Comparison of ENCODE assay signal across 28 cellular contexts in genomic region chr6:71529026-71529425, GRCh38.
"Had no signal": no experiment of that assay in that cellular context is flagged by ENCODE, and none has a peak within 500 bp of the region (broad histone marks: within the 10 kb centered on the region; RNA-seq: fewer than 3 reads in every experiment).

No MANE protein-coding gene starts in this region.

- H3K27ac Mint-ChIP-seq: natural killer cell treated with Interleukin-12 subunit alpha and Interleukin-12 subunit beta and Interleukin-15 and Interleukin-18, amount 100 ng/mL, for 72 hours; nephron progenitor cell; progenitor cell of endocrine pancreas; stimulated activated effector memory CD8-positive, alpha-beta T cell treated with anti-CD3 and anti-CD28 coated beads, Interleukin-12 subunit alpha, Interleukin-12 subunit beta, amount 100 ng/mL, for 72 hours; stimulated activated naive B cell treated with anti-CD40 and anti-IgM and Interleukin-4, amounts not matched to agents 10 μg/mL and 1 μg/mL and 100 μg/mL, for 72 hours; stimulated activated naive CD8-positive, alpha-beta T cell treated with anti-CD3 and anti-CD28 coated beads, Interleukin-15, Interleukin-2, amounts not matched to agents 100 ng/mL and 50 ng/mL, for 24 hours had no signal

- FAIRE-seq: urothelium cell line had no signal

- H3K4me1 Mint-ChIP-seq: stimulated activated effector memory CD8-positive, alpha-beta T cell treated with anti-CD3 and anti-CD28 coated beads, Interleukin-12 subunit alpha, Interleukin-12 subunit beta, amount 100 ng/mL, for 72 hours had no signal

- DNase-seq: nephron progenitor cell; nucleus accumbens; pancreas; posterior cingulate gyrus; psoas muscle; right cardiac atrium; right lobe of liver; sigmoid colon; small intestine; stimulated activated CD4-positive, alpha-beta T cell treated with anti-CD3 and anti-CD28 coated beads, Interleukin-15, amount 100 ng/mL, for 24 hours; stimulated activated CD4-positive, alpha-beta T cell treated with anti-CD3 and anti-CD28 coated beads, Interleukin-2, amount 100 ng/mL, for 24 hours; stimulated activated CD4-positive, alpha-beta T cell treated with anti-CD3 and anti-CD28 coated beads, Interleukin-2, amount 100 ng/mL, for 48 hours; stimulated activated CD4-positive, alpha-beta T cell treated with anti-CD3 and anti-CD28 coated beads, Interleukin-4, amount 100 ng/mL, for 24 hours; stimulated activated naive B cell treated with anti-CD40 and anti-IgM and Interleukin-4, amounts not matched to agents 10 μg/mL and 1 μg/mL and 100 μg/mL, for 72 hours; stimulated activated naive CD4-positive, alpha-beta T cell treated with Interleukin-2 at 50 U/mL for 16 hours; stomach; thyroid gland; upper lobe of left lung had no signal

- H3K27me3 ChIP-seq: neutrophil, pancreas, right lobe of liver, sigmoid colon, stomach, thyroid gland, tibial nerve, upper lobe of left lung, vagina had no signal

- H3K36me3 Mint-ChIP-seq: natural killer cell treated with Interleukin-12 subunit alpha and Interleukin-12 subunit beta and Interleukin-15 and Interleukin-18, amount 100 ng/mL, for 72 hours; stimulated activated effector memory CD8-positive, alpha-beta T cell treated with anti-CD3 and anti-CD28 coated beads, Interleukin-12 subunit alpha, Interleukin-12 subunit beta, amount 100 ng/mL, for 72 hours; stimulated activated naive B cell treated with anti-CD40 and anti-IgM and Interleukin-4, amounts not matched to agents 10 μg/mL and 1 μg/mL and 100 μg/mL, for 72 hours had no signal

- H3K4me1 ChIP-seq: psoas muscle, right lobe of liver, sigmoid colon, stomach, thyroid gland, tibial nerve, upper lobe of left lung, vagina had no signal

- H3K36me3 ChIP-seq: neutrophil, pancreas, right lobe of liver, sigmoid colon, stomach, thoracic aorta, thyroid gland, tibial nerve, upper lobe of left lung, vagina had no signal

- H3K9me3 Mint-ChIP-seq: natural killer cell treated with Interleukin-12 subunit alpha and Interleukin-12 subunit beta and Interleukin-15 and Interleukin-18, amount 100 ng/mL, for 72 hours; nephron progenitor cell; neural crest cell; stimulated activated effector memory CD8-positive, alpha-beta T cell treated with anti-CD3 and anti-CD28 coated beads, Interleukin-12 subunit alpha, Interleukin-12 subunit beta, amount 100 ng/mL, for 72 hours; stimulated activated naive B cell treated with anti-CD40 and anti-IgM and Interleukin-4, amounts not matched to agents 10 μg/mL and 1 μg/mL and 100 μg/mL, for 72 hours; stimulated activated naive CD8-positive, alpha-beta T cell treated with anti-CD3 and anti-CD28 coated beads, Interleukin-15, Interleukin-2, amounts not matched to agents 100 ng/mL and 50 ng/mL, for 24 hours had no signal

- H3K4me3 Mint-ChIP-seq: natural killer cell treated with Interleukin-12 subunit alpha and Interleukin-12 subunit beta and Interleukin-15 and Interleukin-18, amount 100 ng/mL, for 72 hours; nephron progenitor cell; neural crest cell; stimulated activated effector memory CD8-positive, alpha-beta T cell treated with anti-CD3 and anti-CD28 coated beads, Interleukin-12 subunit alpha, Interleukin-12 subunit beta, amount 100 ng/mL, for 72 hours; stimulated activated naive B cell treated with anti-CD40 and anti-IgM and Interleukin-4, amounts not matched to agents 10 μg/mL and 1 μg/mL and 100 μg/mL, for 72 hours; stimulated activated naive CD8-positive, alpha-beta T cell treated with anti-CD3 and anti-CD28 coated beads, Interleukin-15, Interleukin-2, amounts not matched to agents 100 ng/mL and 50 ng/mL, for 24 hours had no signal

- ATAC-seq: natural killer cell treated with Interleukin-12 subunit alpha and Interleukin-12 subunit beta and Interleukin-15 and Interleukin-18, amount 100 ng/mL, for 72 hours; psoas muscle; right cardiac atrium; right lobe of liver; stimulated activated effector memory CD8-positive, alpha-beta T cell treated with anti-CD3 and anti-CD28 coated beads, Interleukin-12 subunit alpha, Interleukin-12 subunit beta, amount 100 ng/mL, for 72 hours; stimulated activated naive B cell treated with anti-CD40 and anti-IgM and Interleukin-4, amounts not matched to agents 10 μg/mL and 1 μg/mL and 100 μg/mL, for 72 hours had no signal

- H3K27ac ChIP-seq: neutrophil, pancreas, psoas muscle, right lobe of liver, sigmoid colon, stomach, thoracic aorta, thyroid gland, tibial nerve, upper lobe of left lung, vagina had no signal

- H3K9me3 ChIP-seq: neutrophil, pancreas, psoas muscle, right lobe of liver, sigmoid colon, stomach, thoracic aorta, thyroid gland, tibial nerve, upper lobe of left lung, vagina had no signal

- H3K27me3 Mint-ChIP-seq: progenitor cell of endocrine pancreas had no signal

- H3K4me3 ChIP-seq: pancreas, psoas muscle, right lobe of liver, sigmoid colon, stomach, thoracic aorta, thyroid gland, tibial nerve, upper lobe of left lung, vagina had no signal
